ENCODE assay signal across 8 cellular contexts in genomic region chr5:80125962-80126480, GRCh38.
DNase-seq lines count a peak whose midpoint lies in the region; ATAC-seq, FAIRE-seq and TF ChIP-seq lines count a peak whose summit lies in the region.

No MANE protein-coding gene starts in this region.

- no peaks in the 10 kb centered on the region for H3K27me3 ChIP-seq in foreskin keratinocyte

- H3K9me3 ChIP-seq in kidney (ENCODE audit: control insufficient read depth in 1 of 2, low read length in 2 of 2) = no peaks in the 10 kb centered on the region

- intact Hi-C loops in kidney (cut with DNase I) = no loop called here

- peak; percentile 30 for DNase-seq in stimulated activated CD4-positive, alpha-beta T cell treated with anti-CD3 and anti-CD28 coated beads, Interleukin-15, amount 100 ng/mL, for 24 hours
- no peak for DNase-seq in stimulated activated CD4-positive, alpha-beta T cell treated with anti-CD3 and anti-CD28 coated beads, Interleukin-12 subunit alpha, Interleukin-12 subunit beta, amount 100 ng/mL, for 4 hours
- DNase-seq in RWPE1 (ENCODE audit: low spot score) (peak; percentile 29), foreskin keratinocyte (peak; percentile 43 to 81), kidney (no peak), NCI-H526 (lab: John Stamatoyannopoulos, UW) (no peak)
- DNase-seq in activated CD4-positive, CD25-positive, alpha-beta regulatory T cell (lab: John Stamatoyannopoulos, UW) = no peak

- H3K27ac ChIP-seq in RWPE1 (no peak overlapping the region), foreskin keratinocyte (peak overlapping the region; percentile 20), kidney (ENCODE audit: low read depth in 2 of 2, low read length in 2 of 2) (no peak overlapping the region)

- H3K4me1 ChIP-seq in foreskin keratinocyte = no peaks in the 10 kb centered on the region
- peaks cover 0 to 4% of the 10 kb centered on the region in 2 donors for H3K4me1 ChIP-seq in kidney (ENCODE audit: control insufficient read depth in 1 of 2, insufficient read depth in 1 of 2, low read depth in 1 of 2, low read length in 2 of 2)

- ATAC-seq in HG02870 (IDR thresholded peaks at IDR 0.05; ENCODE audit: unreplicated experiment) (peak; percentile 63), foreskin keratinocyte (peak; percentile 88)

- no peak overlapping the region for H3K9ac ChIP-seq in kidney (ENCODE audit: low read length in 2 of 2)

- POLR2A ChIA-PET in RWPE1 (lab: Yijun Ruan, JAX; ENCODE audit: low non-redundant PET) = no interaction called here

- H3K36me3 ChIP-seq in kidney (ENCODE audit: control insufficient read depth in 1 of 2, insufficient read depth in 2 of 2, low read length in 2 of 2) = no peaks in the 10 kb centered on the region

- no peak overlapping the region for H3K4me3 ChIP-seq in kidney (ENCODE audit: low read length in 2 of 2)

- TF ChIP-seq CTCF in RWPE1 (conservative IDR thresholded peaks at IDR 0.05; ENCODE audit: low read depth) (no peak), foreskin keratinocyte (conservative IDR thresholded peaks at IDR 0.05) (no peak), kidney (IDR thresholded peaks at IDR 0.05; ENCODE audit: borderline replicate concordance, extremely low read depth, insufficient read depth) (no peak)

- CTCF ChIA-PET in RWPE1 (lab: Yijun Ruan, JAX) = interaction anchor here (0.6 to 1.0 kb wide), 4 partner anchors 13 to 1012 kb away, joined by 3 read pairs; partner anchors contain the start of gene SERINC5

- FAIRE-seq in kidney (lab: Jason Lieb, UNC) = no peak

Comparison
In these comparisons a context has a peak if more than half of its experiments do, and no peak if none do; other contexts are left out.
1. DNase-seq: peak in stimulated activated CD4-positive, alpha-beta T cell treated with anti-CD3 and anti-CD28 coated beads, Interleukin-15, amount 100 ng/mL, for 24 hours (single experiment), RWPE1 (single experiment) and foreskin keratinocyte (2 of 2); none in stimulated activated CD4-positive, alpha-beta T cell treated with anti-CD3 and anti-CD28 coated beads, Interleukin-12 subunit alpha, Interleukin-12 subunit beta, amount 100 ng/mL, for 4 hours (single experiment), kidney (single experiment), NCI-H526 (0 of 2) and activated CD4-positive, CD25-positive, alpha-beta regulatory T cell (0 of 4).